ENCODE assay signal across 20 cellular contexts in genomic region chr21:37615962-37616361, GRCh38.
A peak's percentile ranks its signal among the peaks of the same experiment; 100 is the strongest.
DNase-seq lines count a peak whose midpoint lies in the region; ATAC-seq, FAIRE-seq and TF ChIP-seq lines count a peak whose summit lies in the region.
"Had no signal": no experiment of that assay in that cellular context is flagged by ENCODE, and none has a peak within 500 bp of the region (broad histone marks: within the 10 kb centered on the region; RNA-seq: fewer than 3 reads in every experiment).

No MANE protein-coding gene starts in this region.

- no TSS peak for BruUV-seq in GM12878 (replicated peaks; lab: Mats Ljungman, UMichigan)

- no peak overlapping the region for H3K9ac ChIP-seq in GM12878 (ENCODE audit: control insufficient read depth, insufficient read depth, low read length)
- no peak overlapping the region for H3K9ac ChIP-seq in colonic mucosa (ENCODE audit: low read depth in 2 of 2, low read length in 2 of 2)
- H3K9ac ChIP-seq: GM23248 had no signal

- ATAC-seq in GM12878, result peak; percentile 59
- ATAC-seq: HCT116 had no signal

- no peak for TF ChIP-seq EP300 in GM12878 (IDR thresholded peaks at IDR 0.05; ENCODE audit: borderline replicate concordance in 1 of 2, control insufficient read depth in 1 of 2, low read depth in 2 of 2, low read length in 2 of 2)
- no peak for TF ChIP-seq EP300 in esophagus muscularis mucosa (IDR thresholded peaks at IDR 0.05)

- H3K4me1 ChIP-seq in GM12878 (ENCODE audit: control insufficient read depth, insufficient read depth, low read length), result no peaks in the 10 kb centered on the region
- peaks cover 6 to 14% (median 12%) of the 10 kb centered on the region in 4 donors for H3K4me1 ChIP-seq in esophagus muscularis mucosa
- H3K4me1 ChIP-seq in colonic mucosa, result no peaks in the 10 kb centered on the region
- peaks cover 0 to 11% of the 10 kb centered on the region in 2 donors for H3K4me1 ChIP-seq in ascending aorta

- DNase-seq in GM12865 (ENCODE audit: low read depth) (peak; percentile 23), NCI-H1105 treated with DMSO at 0.1 percent for 48 hours (lab: John Stamatoyannopoulos, UW) (peak; percentile 25), GM12878 (ENCODE audit: low read depth, low spot score) (no peak), esophagus muscularis mucosa (ENCODE audit: extremely low spot score) (peak; percentile 55), colonic mucosa (no peak), ascending aorta (ENCODE audit: low spot score in 2 of 2) (no peak)
- DNase-seq in activated CD4-positive, CD25-positive, alpha-beta regulatory T cell treated with anti-CD3 and anti-CD28 coated beads, Interleukin-2, amount 50 U/mL, for 72 hours, result no peak
- DNase-seq in activated CD4-positive, alpha-beta T cell treated with anti-CD3 and anti-CD28 coated beads, Interleukin-2, amount 50 U/mL, for 48 hours, result no peak
- DNase-seq: ACHN; CD4-positive, alpha-beta T cell; DMS153; DMS79; GDM1; GM23248; HFFc6 had no signal

- no peaks in the 10 kb centered on the region for H4K20me1 ChIP-seq in GM12878 (ENCODE audit: control insufficient read depth, insufficient read depth)

- H3K27me3 ChIP-seq in GM12878 (replicated peaks in 1 of 2; ENCODE audit: control insufficient read depth in 2 of 2, insufficient read depth in 2 of 2, low read length in 1 of 2) (no peaks in the 10 kb centered on the region), esophagus muscularis mucosa (no peaks in the 10 kb centered on the region), colonic mucosa (no peaks in the 10 kb centered on the region), ascending aorta (no peaks in the 10 kb centered on the region)

- SMC1A ChIA-PET in GM12878 (lab: Charles Lee; ENCODE audit: uncharacterized antibody, unreplicated experiment), result no interaction called here

- TF ChIP-seq POLR2A in GM12878 (IDR thresholded peaks at IDR 0.05; ENCODE audit: low read depth, low read length), result no peak
- no peak for TF ChIP-seq POLR2A in esophagus muscularis mucosa (IDR thresholded peaks at IDR 0.05; ENCODE audit: low read depth)

- in situ Hi-C loops in GM12878 (cut with MboI), result no loop called here

- no peak for TF ChIP-seq RAD21 in GM12878 (IDR thresholded peaks at IDR 0.05; ENCODE audit: insufficient read depth, low read depth, low read length)

- CTCF ChIA-PET in GM12878 (lab: Yijun Ruan, JAX), result no interaction called here

- H3K9me3 ChIP-seq in GM12878 (replicated peaks; ENCODE audit: control insufficient read depth, insufficient read depth, low read length) (no peaks in the 10 kb centered on the region; the same call in 2 of the 3 replicates), esophagus muscularis mucosa (peaks cover 0 to 3% (median 0%) of the 10 kb centered on the region in 4 donors), colonic mucosa (no peaks in the 10 kb centered on the region), ascending aorta (peaks cover 0 to 4% of the 10 kb centered on the region in 2 donors)

- H3K4me3 ChIP-seq in GM12865 (ENCODE audit: low read depth, low read length) (no peak overlapping the region), GM12878 (no peak overlapping the region), esophagus muscularis mucosa (no peak overlapping the region), colonic mucosa (no peak overlapping the region), ascending aorta (no peak overlapping the region)
- H3K4me3 ChIP-seq: GM23248 had no signal

- FAIRE-seq in GM12878 (lab: Jason Lieb, UNC), result no peak
- FAIRE-seq: A204.1, H54 had no signal

- no peak overlapping the region for H2AFZ ChIP-seq in GM12878 (ENCODE audit: control insufficient read depth, low read depth, low read length)
- H2AFZ ChIP-seq: GM23248 had no signal

- intact Hi-C loops in GM12878 (cut with micrococcal nuclease; ENCODE audit: unreplicated experiment) (no loop called here), esophagus muscularis mucosa (cut with DNase I) (no loop called here), colonic mucosa (cut with DNase I) (no loop called here), ascending aorta (cut with DNase I) (no loop called here)

- TF ChIP-seq CTCF in GM12865 (IDR thresholded peaks at IDR 0.05; ENCODE audit: insufficient read depth, low read depth, low read length, missing control alignments) (no peak), GM12878 (IDR thresholded peaks at IDR 0.05 in 2 of 3, conservative IDR thresholded peaks at IDR 0.05 in 1 of 3; ENCODE audit: control insufficient read depth in 2 of 3, extremely low read depth in 1 of 3, insufficient read depth in 1 of 3, low read depth in 3 of 3, low read length in 3 of 3) (no peak), esophagus muscularis mucosa (IDR thresholded peaks at IDR 0.05) (no peak), colonic mucosa (IDR thresholded peaks at IDR 0.05) (no peak), ascending aorta (IDR thresholded peaks at IDR 0.05) (no peak)

- WGBS in GM12878 (ENCODE audit: insufficient coverage, insufficient replicate concordance, low lambda C conversion rate, missing lambda C conversion rate), result 42% methylated on average over 6 of the region's 6 CpGs
- WGBS in esophagus muscularis mucosa, result 93% methylated on average over 3 of the region's 6 CpGs

- POLR2A ChIA-PET in GM12878 (lab: Charles Lee), result no interaction called here

- H3K36me3 ChIP-seq in GM12878 (ENCODE audit: control insufficient read depth in 2 of 2, insufficient read depth in 2 of 2, low read length in 1 of 2) (no peaks in the 10 kb centered on the region), esophagus muscularis mucosa (no peaks in the 10 kb centered on the region), colonic mucosa (no peaks in the 10 kb centered on the region), ascending aorta (no peaks in the 10 kb centered on the region)

- no peaks in the 10 kb centered on the region for H3K79me2 ChIP-seq in GM12878 (ENCODE audit: control insufficient read depth, insufficient read depth, low read length)

- RAD21 ChIA-PET in GM12878 (lab: Charles Lee; ENCODE audit: unreplicated experiment), result no interaction called here

- H3K4me2 ChIP-seq in GM12878 (ENCODE audit: control insufficient read depth, insufficient read depth), result no peak overlapping the region

- H3K27ac ChIP-seq in GM12878 (ENCODE audit: control insufficient read depth, insufficient read depth) (no peak overlapping the region), esophagus muscularis mucosa (replicated peaks in 1 of 4) (no peak overlapping the region), colonic mucosa (no peak overlapping the region), ascending aorta (no peak overlapping the region)
- H3K27ac ChIP-seq: C4-2B, GM23248, HL-60 had no signal

TF ChIP-seq in GM12878, 131 proteins besides CTCF, POLR2A, EP300 and RAD21:
- TF ChIP-seq MYB (IDR thresholded peaks at IDR 0.05; ENCODE audit: borderline replicate concordance, low read depth, low read length) (no peak), NRF1 (conservative IDR thresholded peaks at IDR 0.05; ENCODE audit: low read depth, low read length) (no peak), BACH1 (IDR thresholded peaks at IDR 0.05; ENCODE audit: borderline replicate concordance) (no peak), FOXK2 (IDR thresholded peaks at IDR 0.05) (no peak), PRDM15 (CRISPR knock-in tag; IDR thresholded peaks at IDR 0.05) (no peak), KDM1A (IDR thresholded peaks at IDR 0.05; ENCODE audit: borderline replicate concordance) (no peak)

Comparison
In these comparisons a context has a peak if more than half of its experiments do, and no peak if none do; other contexts are left out.
1. DNase-seq: peak in GM12865 (single experiment), NCI-H1105 treated with DMSO at 0.1 percent for 48 hours (single experiment) and esophagus muscularis mucosa (single experiment); none in GM12878 (single experiment), colonic mucosa (single experiment), ascending aorta (0 of 2), activated CD4-positive, CD25-positive, alpha-beta regulatory T cell treated with anti-CD3 and anti-CD28 coated beads, Interleukin-2, amount 50 U/mL, for 72 hours (single experiment) and activated CD4-positive, alpha-beta T cell treated with anti-CD3 and anti-CD28 coated beads, Interleukin-2, amount 50 U/mL, for 48 hours (0 of 2).